In the genomic region with DNA sequence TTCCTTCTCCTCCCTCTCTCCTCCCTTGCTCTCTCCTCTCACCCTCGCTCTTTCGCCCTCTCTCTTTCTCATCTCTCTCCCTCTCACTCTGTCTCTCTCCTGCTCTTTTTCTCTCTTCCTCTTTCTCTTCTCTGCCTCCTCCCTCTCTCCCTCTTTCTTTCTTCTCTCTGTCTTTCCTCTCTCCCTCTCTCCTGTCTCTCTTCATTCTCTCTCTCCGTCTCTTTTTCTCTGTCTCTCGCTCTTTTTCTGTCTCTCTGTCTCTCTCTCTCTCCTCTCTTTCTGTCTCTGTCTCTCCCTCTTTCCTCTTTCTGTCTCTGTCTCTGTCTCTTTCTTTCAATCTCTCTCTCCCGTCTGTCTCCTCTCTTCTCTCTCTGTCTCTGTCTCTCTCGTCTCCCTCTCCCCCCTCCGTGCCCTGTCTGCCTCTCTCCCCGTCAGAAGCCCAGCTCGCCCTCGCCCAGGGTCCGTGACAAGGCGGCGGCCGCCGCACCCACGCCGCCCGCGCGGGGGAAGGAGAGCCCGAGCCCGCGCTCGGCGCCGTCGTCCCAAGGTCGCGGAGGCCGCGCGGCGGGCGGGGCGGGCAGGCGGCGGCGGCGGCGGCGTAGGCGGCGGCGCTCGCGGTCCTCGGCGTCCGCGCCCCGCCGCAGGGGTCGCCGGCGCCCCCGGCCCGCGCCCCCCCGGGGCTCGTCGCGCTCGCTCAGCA, we compare ENCODE assay signal across 9 cellular contexts. TPM values are rescaled to one million over a fixed set of nuclear protein-coding genes. Genes with fewer than 3 reads are reported as not detected.
DNase-seq lines count a peak whose midpoint lies in the region; ATAC-seq and TF ChIP-seq lines count a peak whose summit lies in the region.
"Had no signal": no experiment of that assay in that cellular context is flagged by ENCODE, and none has a peak within 500 bp of the region (broad histone marks: within the 10 kb centered on the region; RNA-seq: fewer than 3 reads in every experiment).

No MANE protein-coding gene starts in this region.

- 6% methylated on average over 60 of the region's 63 CpGs for WGBS in thymus

- peak overlapping the region; percentile 12 for H3K4me3 ChIP-seq in astrocyte of the cerebellum (ENCODE audit: low read depth, low read length)
- peak overlapping the region; percentile 31 for H3K4me3 ChIP-seq in thymus (ENCODE audit: low read length)

- no peaks in the 10 kb centered on the region for H3K36me3 Mint-ChIP-seq in activated CD4-positive, alpha-beta T cell treated with anti-CD3 and anti-CD28 coated beads for 36 hours (ENCODE audit: low read depth)

- no peaks in the 10 kb centered on the region for H3K9me3 Mint-ChIP-seq in activated CD4-positive, alpha-beta T cell treated with anti-CD3 and anti-CD28 coated beads for 36 hours (ENCODE audit: low read depth)

- peaks cover 46% of the 10 kb centered on the region for H3K27me3 ChIP-seq in thymus (ENCODE audit: control insufficient read depth, insufficient read depth)

- POLR2A ChIA-PET in activated CD4-positive, alpha-beta T cell treated with anti-CD3 and anti-CD28 coated beads for 36 hours (lab: Charles Lee), result no interaction called here

- H3K4me3 Mint-ChIP-seq in activated CD4-positive, alpha-beta T cell treated with anti-CD3 and anti-CD28 coated beads for 36 hours, result peak overlapping the region; percentile 58

- in situ Hi-C loops in astrocyte of the cerebellum (cut with HindIII; ENCODE audit: low sequenced_read_pairs), result loop anchor here (10.0 kb wide), 1 partner anchor 56 kb away; no protein-coding TSS in a partner anchor

- TF ChIP-seq CTCF in astrocyte of the cerebellum (IDR thresholded peaks at IDR 0.05; ENCODE audit: low read depth, low read length, missing control alignments), result no peak

- H3K9me3 ChIP-seq in thymus (ENCODE audit: control insufficient read depth), result no peaks in the 10 kb centered on the region

- CTCF ChIA-PET in activated CD4-positive, alpha-beta T cell treated with anti-CD3 and anti-CD28 coated beads for 36 hours (lab: Charles Lee), result interaction anchor here (0.7 to 1.5 kb wide), 3 partner anchors 10 to 33 kb away, joined by 3 to 7 read pairs (median 4); no protein-coding TSS in a partner anchor

- no peak for DNase-seq in activated CD4-positive, alpha-beta T cell treated with anti-CD3 and anti-CD28 coated beads for 36 hours
- DNase-seq in activated CD4-positive, alpha-beta T cell treated with anti-CD3 and anti-CD28 coated beads for 4 hours, result no peak
- DNase-seq in astrocyte of the cerebellum (ENCODE audit: low read depth) (no peak), left colon (no peak), C1 segment of cervical spinal cord (lab: John Stamatoyannopoulos, UW) (no peak)
- DNase-seq: left cardiac atrium had no signal

- intact Hi-C loops in activated CD4-positive, alpha-beta T cell treated with anti-CD3 and anti-CD28 coated beads for 36 hours (cut with DNase I, micrococcal nuclease), result no loop called here
- intact Hi-C loops in left colon (cut with DNase I, micrococcal nuclease), result no loop called here

- H3K27me3 Mint-ChIP-seq in activated CD4-positive, alpha-beta T cell treated with anti-CD3 and anti-CD28 coated beads for 36 hours, result peaks cover 35% of the 10 kb centered on the region

- peaks cover 2% of the 10 kb centered on the region for H3K4me1 ChIP-seq in thymus (ENCODE audit: control insufficient read depth, insufficient read depth, low read length)

- H3K27ac ChIP-seq in thymus (ENCODE audit: low read depth), result no peak overlapping the region

- ATAC-seq in activated CD4-positive, alpha-beta T cell treated with anti-CD3 and anti-CD28 coated beads for 36 hours, result peak; percentile 14
- ATAC-seq in left colon (peak; percentile 73), HG02763 (IDR thresholded peaks at IDR 0.05; ENCODE audit: unreplicated experiment) (no peak), HG03095 (IDR thresholded peaks at IDR 0.05; ENCODE audit: unreplicated experiment) (no peak)

- H3K27ac Mint-ChIP-seq in activated CD4-positive, alpha-beta T cell treated with anti-CD3 and anti-CD28 coated beads for 36 hours, result no peak overlapping the region

- peaks cover 11% of the 10 kb centered on the region for H3K4me1 Mint-ChIP-seq in activated CD4-positive, alpha-beta T cell treated with anti-CD3 and anti-CD28 coated beads for 36 hours

- H3K36me3 ChIP-seq in thymus (ENCODE audit: control insufficient read depth, insufficient read depth), result no peaks in the 10 kb centered on the region

RNA-seq across cellular contexts. Expression of gene HSPB1, which starts 21.3 kb away (rescaled TPM):
- total RNA-seq in activated CD4-positive, alpha-beta T cell treated with anti-CD3 and anti-CD28 coated beads for 36 hours, result 100 to 1,000 TPM in 1 of 2 experiments, 10 to 100 TPM in 1; 71.1 to 127 TPM
- 100 to 1,000 TPM; 327 to 513 TPM for total RNA-seq in left colon
- polyA plus RNA-seq in thymus, result 1,040 TPM

Comparison
In these comparisons a context has a peak if more than half of its experiments do, and no peak if none do; other contexts are left out.
1. ATAC-seq: peak in activated CD4-positive, alpha-beta T cell treated with anti-CD3 and anti-CD28 coated beads for 36 hours (single experiment) and left colon (single experiment); none in HG02763 (single experiment) and HG03095 (single experiment).